Comparison of ENCODE assay signal across 29 cellular contexts in genomic region chr1:11023201-11023600, GRCh38. TPM values are rescaled to one million over a fixed set of nuclear protein-coding genes. Genes with fewer than 3 reads are reported as not detected.
DNase-seq lines count a peak whose midpoint lies in the region; ATAC-seq, FAIRE-seq and TF ChIP-seq lines count a peak whose summit lies in the region.
"Had no signal": no experiment of that assay in that cellular context is flagged by ENCODE, and none has a peak within 500 bp of the region (broad histone marks: within the 10 kb centered on the region; RNA-seq: fewer than 3 reads in every experiment).

No MANE protein-coding gene starts in this region.

- no peaks in the 10 kb centered on the region for H3K9me3 Mint-ChIP-seq in activated naive CD4-positive, alpha-beta T cell treated with anti-CD3 and anti-CD28 coated beads, Interleukin-2, amount 50 U/mL, for 24 hours
- H3K9me3 Mint-ChIP-seq in activated CD8-positive, alpha-beta T cell treated with anti-CD3 and anti-CD28 coated beads for 36 hours, result no peaks in the 10 kb centered on the region
- H3K9me3 Mint-ChIP-seq: CD4-positive, alpha-beta memory T cell had no signal

- H3K27ac Mint-ChIP-seq in activated naive CD4-positive, alpha-beta T cell treated with anti-CD3 and anti-CD28 coated beads, Interleukin-2, amount 50 U/mL, for 24 hours, result peak overlapping the region; percentile 32
- H3K27ac Mint-ChIP-seq in activated CD8-positive, alpha-beta T cell treated with anti-CD3 and anti-CD28 coated beads for 36 hours, result peak overlapping the region; percentile 8

- no peaks in the 10 kb centered on the region for H3K9me1 ChIP-seq in endothelial cell of umbilical vein (replicated peaks; ENCODE audit: control insufficient read depth, extremely low read depth, insufficient read depth, low read length)

- H3K27me3 ChIP-seq in endothelial cell of umbilical vein (ENCODE audit: control insufficient read depth in 2 of 2, insufficient read depth in 2 of 2, low read length in 2 of 2) (no peaks in the 10 kb centered on the region), colonic mucosa (no peaks in the 10 kb centered on the region)

- H3K4me2 ChIP-seq in endothelial cell of umbilical vein (ENCODE audit: insufficient read depth, low read length), result no peak overlapping the region

- H3K27ac ChIP-seq in endothelial cell of umbilical vein (ENCODE audit: insufficient read depth, low read depth, low read length) (no peak overlapping the region), colonic mucosa (no peak overlapping the region)
- H3K27ac ChIP-seq: HL-60, SK-N-MC had no signal

- dilution Hi-C loops in endothelial cell of umbilical vein (cut with MboI; ENCODE audit: extremely low pct_ligation_motif_present, low sequenced_read_pairs), result no loop called here

- POLR2A ChIA-PET in activated CD8-positive, alpha-beta T cell treated with anti-CD3 and anti-CD28 coated beads for 36 hours (lab: Charles Lee), result no interaction called here
- POLR2A ChIA-PET in endothelial cell of umbilical vein (lab: Charles Lee), result no interaction called here

- DNase-seq in activated naive CD4-positive, alpha-beta T cell treated with Interleukin-2 at 50 U/mL for 16 hours, result no peak
- no peak for DNase-seq in activated CD8-positive, alpha-beta T cell treated with anti-CD3 and anti-CD28 coated beads for 36 hours
- no peak for DNase-seq in endothelial cell of umbilical vein (ENCODE audit: low read depth, low spot score)
- DNase-seq in AML-193 (lab: John Stamatoyannopoulos, UW), result no peak
- DNase-seq in colonic mucosa, result no peak
- no peak for DNase-seq in GM19239 (ENCODE audit: insufficient read length, low spot score)
- DNase-seq: C1 segment of cervical spinal cord; CD4-positive, alpha-beta memory T cell; COR-L47; GDM1; Karpas-422; NCI-H1092; NCI-H1417 treated with DMSO at 0.1 percent for 48 hours; NCI-H187; NCI-H2081 treated with DMSO at 0.1 percent for 48 hours; NCI-H2171; NCI-H345; NCI-H510A treated with DMSO at 0.1 percent for 48 hours; NCI-H748 treated with DMSO at 0.1 percent for 48 hours; SIG-M5 had no signal

- H3K79me2 ChIP-seq in endothelial cell of umbilical vein (ENCODE audit: control insufficient read depth, insufficient read depth, low read length), result peaks cover 15% of the 10 kb centered on the region

- H3K27me3 Mint-ChIP-seq in activated naive CD4-positive, alpha-beta T cell treated with anti-CD3 and anti-CD28 coated beads, Interleukin-2, amount 50 U/mL, for 24 hours, result no peaks in the 10 kb centered on the region
- H3K27me3 Mint-ChIP-seq in activated CD8-positive, alpha-beta T cell treated with anti-CD3 and anti-CD28 coated beads for 36 hours, result no peaks in the 10 kb centered on the region
- H3K27me3 Mint-ChIP-seq: CD4-positive, alpha-beta memory T cell had no signal

- H3K36me3 ChIP-seq in endothelial cell of umbilical vein (ENCODE audit: control insufficient read depth in 2 of 2, extremely low read depth in 1 of 2, insufficient read depth in 2 of 2, low read length in 2 of 2) (peaks cover 42 to 43% of the 10 kb centered on the region in 2 experiments), colonic mucosa (peaks cover 16% of the 10 kb centered on the region)

- H3K4me1 Mint-ChIP-seq in activated naive CD4-positive, alpha-beta T cell treated with anti-CD3 and anti-CD28 coated beads, Interleukin-2, amount 50 U/mL, for 24 hours, result peaks cover 32% of the 10 kb centered on the region
- H3K4me1 Mint-ChIP-seq in activated CD8-positive, alpha-beta T cell treated with anti-CD3 and anti-CD28 coated beads for 36 hours (ENCODE audit: low read depth), result peaks cover 22% of the 10 kb centered on the region

- H3K4me3 ChIP-seq in endothelial cell of umbilical vein (replicated peaks in 1 of 3; ENCODE audit: insufficient read depth in 1 of 3, low read depth in 1 of 3, low read length in 3 of 3), result no peak overlapping the region
- no peak overlapping the region for H3K4me3 ChIP-seq in colonic mucosa
- H3K4me3 ChIP-seq: GM12878, SK-N-MC had no signal

- H2AFZ ChIP-seq in endothelial cell of umbilical vein (ENCODE audit: low read depth, low read length), result no peak overlapping the region

- CTCF ChIA-PET in activated CD8-positive, alpha-beta T cell treated with anti-CD3 and anti-CD28 coated beads for 36 hours (lab: Charles Lee), result interaction anchor here (2.8 kb wide), 1 partner anchor 14 kb away, joined by 21 read pairs; no protein-coding TSS in a partner anchor
- CTCF ChIA-PET in endothelial cell of umbilical vein (lab: Charles Lee), result no interaction called here

- no peak overlapping the region for H3K4me3 Mint-ChIP-seq in activated naive CD4-positive, alpha-beta T cell treated with anti-CD3 and anti-CD28 coated beads, Interleukin-2, amount 50 U/mL, for 24 hours
- no peak overlapping the region for H3K4me3 Mint-ChIP-seq in activated CD8-positive, alpha-beta T cell treated with anti-CD3 and anti-CD28 coated beads for 36 hours
- H3K4me3 Mint-ChIP-seq: CD4-positive, alpha-beta memory T cell had no signal

- no peak for TF ChIP-seq POLR2A in endothelial cell of umbilical vein (IDR thresholded peaks at IDR 0.05; ENCODE audit: low read depth, low read length)

- peaks cover 3% of the 10 kb centered on the region for H4K20me1 ChIP-seq in endothelial cell of umbilical vein (replicated peaks; ENCODE audit: control insufficient read depth, extremely low read depth, insufficient read depth, low read length)

- no peak for ATAC-seq in activated CD8-positive, alpha-beta T cell treated with anti-CD3 and anti-CD28 coated beads for 36 hours
- ATAC-seq: GM12878, HCT116 had no signal

- TSS peak; percentile 14 for BruUV-seq in endothelial cell of umbilical vein (replicated peaks; lab: Mats Ljungman, UMichigan)

- no peak for TF ChIP-seq CTCF in activated CD8-positive, alpha-beta T cell treated with anti-CD3 and anti-CD28 coated beads for 36 hours (IDR thresholded peaks at IDR 0.05)
- TF ChIP-seq CTCF in endothelial cell of umbilical vein (IDR thresholded peaks at IDR 0.05; ENCODE audit: extremely low read depth in 1 of 2, insufficient read depth in 1 of 2, low read depth in 1 of 2, low read length in 2 of 2) (no peak), colonic mucosa (IDR thresholded peaks at IDR 0.05) (no peak)

- H3K9ac ChIP-seq in endothelial cell of umbilical vein (replicated peaks; ENCODE audit: extremely low read depth, insufficient read depth, low read length) (no peak overlapping the region), colonic mucosa (ENCODE audit: low read depth in 2 of 2, low read length in 2 of 2) (no peak overlapping the region)

- H3K36me3 Mint-ChIP-seq in activated naive CD4-positive, alpha-beta T cell treated with anti-CD3 and anti-CD28 coated beads, Interleukin-2, amount 50 U/mL, for 24 hours, result peaks cover 19% of the 10 kb centered on the region
- peaks cover 60% of the 10 kb centered on the region for H3K36me3 Mint-ChIP-seq in activated CD8-positive, alpha-beta T cell treated with anti-CD3 and anti-CD28 coated beads for 36 hours (ENCODE audit: low read depth)

- H3K4me1 ChIP-seq in endothelial cell of umbilical vein (ENCODE audit: control insufficient read depth, extremely low read depth, insufficient read depth, low read length) (no peaks in the 10 kb centered on the region), colonic mucosa (no peaks in the 10 kb centered on the region)

- no peak for FAIRE-seq in endothelial cell of umbilical vein (lab: Jason Lieb, UNC)
- no peak for FAIRE-seq in GM19239 (lab: Jason Lieb, UNC)
- FAIRE-seq: A204.1, GM12878, RCC 7860 had no signal

- intact Hi-C loops in activated CD8-positive, alpha-beta T cell treated with anti-CD3 and anti-CD28 coated beads for 36 hours (cut with micrococcal nuclease), result no loop called here
- intact Hi-C loops in endothelial cell of umbilical vein (cut with micrococcal nuclease), result no loop called here
- intact Hi-C loops in colonic mucosa (cut with DNase I), result no loop called here

- H3K9me3 ChIP-seq in endothelial cell of umbilical vein (replicated peaks; ENCODE audit: control insufficient read depth, insufficient read depth, low read length) (no peaks in the 10 kb centered on the region), colonic mucosa (no peaks in the 10 kb centered on the region)

RNA-seq across cellular contexts. Expression of gene TARDBP, which starts 10.7 kb away (rescaled TPM):
- 100 to 1,000 TPM; 152 to 163 TPM for total RNA-seq in activated CD8-positive, alpha-beta T cell treated with anti-CD3 and anti-CD28 coated beads for 36 hours
- 171 and 183 TPM in 2 replicates for total RNA-seq in endothelial cell of umbilical vein
- 69.0 and 106 TPM in 2 replicates for polyA plus RNA-seq in endothelial cell of umbilical vein
- 94.9 and 100 TPM in 2 replicates for polyA plus RNA-seq in endothelial cell of umbilical vein (2011; cell fraction: cytosol; rRNA removed)
- 150 and 276 TPM in 2 replicates for polyA plus RNA-seq in endothelial cell of umbilical vein (2011; cell fraction: nucleus; rRNA removed)
- 173 and 224 TPM in 2 replicates for polyA plus RNA-seq in endothelial cell of umbilical vein (2012)
- 92.0 and 117 TPM in 2 replicates for polyA minus RNA-seq in endothelial cell of umbilical vein
- 110 TPM for polyA minus RNA-seq in endothelial cell of umbilical vein (2011; cell fraction: cytosol; rRNA and poly(A)+ RNA removed)
- 112 and 120 TPM in 2 replicates for polyA minus RNA-seq in endothelial cell of umbilical vein (2011; cell fraction: nucleus; rRNA and poly(A)+ RNA removed)
- 100 to 1,000 TPM; 126 to 178 TPM for total RNA-seq in colonic mucosa

RNA-seq across cellular contexts. Expression of gene MASP2, which starts 23.8 kb away (rescaled TPM):
- not detected for total RNA-seq in activated CD8-positive, alpha-beta T cell treated with anti-CD3 and anti-CD28 coated beads for 36 hours
- total RNA-seq in endothelial cell of umbilical vein (0.53 and 0.92 TPM in 2 replicates), colonic mucosa (under 1 TPM in 1 of 2 donors, not detected in 1; 0.32 TPM)
- polyA plus RNA-seq in endothelial cell of umbilical vein, result not detected in 2 replicates
- polyA plus RNA-seq in endothelial cell of umbilical vein (2011; cell fraction: cytosol; rRNA removed), result 0.03 TPM in 1 of 2 replicates, not detected in the other
- 0.10 and 0.18 TPM in 2 replicates for polyA plus RNA-seq in endothelial cell of umbilical vein (2011; cell fraction: nucleus; rRNA removed)
- polyA plus RNA-seq in endothelial cell of umbilical vein (2012), result 1.3 and 1.4 TPM in 2 replicates
- not detected in 2 replicates for polyA minus RNA-seq in endothelial cell of umbilical vein
- not detected for polyA minus RNA-seq in endothelial cell of umbilical vein (2011; cell fraction: cytosol; rRNA and poly(A)+ RNA removed)
- polyA minus RNA-seq in endothelial cell of umbilical vein (2011; cell fraction: nucleus; rRNA and poly(A)+ RNA removed), result 0.19 TPM in 2 replicates
- total RNA-seq: CD4-positive, alpha-beta memory T cell; H4 had no signal
- polyA plus RNA-seq: AG04450 had no signal

RNA-seq across cellular contexts. Expression of gene SRM, which starts 36.6 kb away (rescaled TPM):
- total RNA-seq in activated CD8-positive, alpha-beta T cell treated with anti-CD3 and anti-CD28 coated beads for 36 hours, result 100 to 1,000 TPM; 240 TPM
- 167 and 172 TPM in 2 replicates for total RNA-seq in endothelial cell of umbilical vein
- 81.3 and 84.0 TPM in 2 replicates for polyA plus RNA-seq in endothelial cell of umbilical vein
- polyA plus RNA-seq in endothelial cell of umbilical vein (2011; cell fraction: cytosol; rRNA removed), result 149 and 153 TPM in 2 replicates
- 53.3 and 61.3 TPM in 2 replicates for polyA plus RNA-seq in endothelial cell of umbilical vein (2011; cell fraction: nucleus; rRNA removed)
- 161 and 170 TPM in 2 replicates for polyA plus RNA-seq in endothelial cell of umbilical vein (2012)
- 52.6 and 67.3 TPM in 2 replicates for polyA minus RNA-seq in endothelial cell of umbilical vein
- polyA minus RNA-seq in endothelial cell of umbilical vein (2011; cell fraction: cytosol; rRNA and poly(A)+ RNA removed), result 169 TPM
- 22.8 and 25.1 TPM in 2 replicates for polyA minus RNA-seq in endothelial cell of umbilical vein (2011; cell fraction: nucleus; rRNA and poly(A)+ RNA removed)
- 10 to 100 TPM; 19.8 to 86.2 TPM for total RNA-seq in colonic mucosa
